Comparison of ENCODE assay signal across 11 cellular contexts in genomic region chr4:165331823-165332222, GRCh38. TPM values are rescaled to one million over a fixed set of nuclear protein-coding genes. Genes with fewer than 3 reads are reported as not detected.
DNase-seq lines count a peak whose midpoint lies in the region; ATAC-seq lines count a peak whose summit lies in the region.
"Had no signal": no experiment of that assay in that cellular context is flagged by ENCODE, and none has a peak within 500 bp of the region (broad histone marks: within the 10 kb centered on the region; RNA-seq: fewer than 3 reads in every experiment).

No MANE protein-coding gene starts in this region.

- peak overlapping the region; percentile 20 for H3K27ac Mint-ChIP-seq in activated naive CD4-positive, alpha-beta T cell treated with anti-CD3 and anti-CD28 coated beads, Interleukin-2, amount 50 U/mL, for 24 hours
- peak overlapping the region; percentile 97 for H3K27ac Mint-ChIP-seq in activated T-helper 2 cell treated with anti-CD3 and anti-CD28 coated beads, Interferon-gamma antibody, Interleukin-2, Interleukin-4, amounts not matched to agents 10 μg/mL and 5 μg/mL and 100 μg/mL, durations not matched to agents 14 hours and 24 hours and 36 hours
- H3K27ac Mint-ChIP-seq in stimulated activated naive B cell treated with anti-CD40 and anti-IgM and Interleukin-4, amounts not matched to agents 10 μg/mL and 1 μg/mL and 100 μg/mL, for 72 hours, result no peak overlapping the region

- peaks cover 14% of the 10 kb centered on the region for H3K4me1 ChIP-seq in iPS-18a (ENCODE audit: control insufficient read depth, low read depth, low read length)

- no peaks in the 10 kb centered on the region for H3K9me3 ChIP-seq in iPS-18a (ENCODE audit: control insufficient read depth, low read depth, low read length)

- H3K36me3 ChIP-seq in iPS-18a (ENCODE audit: control insufficient read depth, low read depth, low read length), result peaks cover 46% of the 10 kb centered on the region

- H3K4me3 ChIP-seq in iPS-18a (ENCODE audit: low read length), result peak overlapping the region; percentile 93
- H3K4me3 ChIP-seq: coronary artery had no signal

- H3K9ac ChIP-seq in iPS-18a (ENCODE audit: low read length), result no peak overlapping the region

- no peaks in the 10 kb centered on the region for H3K27me3 ChIP-seq in iPS-18a (ENCODE audit: control insufficient read depth, insufficient read depth, low read length)

- peak overlapping the region; percentile 57 for H3K4me3 Mint-ChIP-seq in activated naive CD4-positive, alpha-beta T cell treated with anti-CD3 and anti-CD28 coated beads, Interleukin-2, amount 50 U/mL, for 24 hours
- peak overlapping the region; percentile 80 for H3K4me3 Mint-ChIP-seq in activated T-helper 2 cell treated with anti-CD3 and anti-CD28 coated beads, Interferon-gamma antibody, Interleukin-2, Interleukin-4, amounts not matched to agents 10 μg/mL and 5 μg/mL and 100 μg/mL, durations not matched to agents 14 hours and 24 hours and 36 hours (ENCODE audit: low read depth)
- peak overlapping the region; percentile 52 to 57 for H3K4me3 Mint-ChIP-seq in stimulated activated naive B cell treated with anti-CD40 and anti-IgM and Interleukin-4, amounts not matched to agents 10 μg/mL and 1 μg/mL and 100 μg/mL, for 72 hours
- H3K4me3 Mint-ChIP-seq: CD14-positive monocyte had no signal

- intact Hi-C loops in activated T-helper 2 cell treated with anti-CD3 and anti-CD28 coated beads, Interferon-gamma antibody, Interleukin-2, Interleukin-4, amounts not matched to agents 10 μg/mL and 5 μg/mL and 100 μg/mL, durations not matched to agents 14 hours and 24 hours and 36 hours (cut with micrococcal nuclease), result loop anchor here (1.0 to 5.0 kb wide), 3 partner anchors 45 to 128 kb away; partner anchors contain the start of gene CPE

- H3K27me3 Mint-ChIP-seq in activated naive CD4-positive, alpha-beta T cell treated with anti-CD3 and anti-CD28 coated beads, Interleukin-2, amount 50 U/mL, for 24 hours, result no peaks in the 10 kb centered on the region
- H3K27me3 Mint-ChIP-seq in activated T-helper 2 cell treated with anti-CD3 and anti-CD28 coated beads, Interferon-gamma antibody, Interleukin-2, Interleukin-4, amounts not matched to agents 10 μg/mL and 5 μg/mL and 100 μg/mL, durations not matched to agents 14 hours and 24 hours and 36 hours (ENCODE audit: low read depth), result no peaks in the 10 kb centered on the region
- no peaks in the 10 kb centered on the region for H3K27me3 Mint-ChIP-seq in stimulated activated naive B cell treated with anti-CD40 and anti-IgM and Interleukin-4, amounts not matched to agents 10 μg/mL and 1 μg/mL and 100 μg/mL, for 72 hours

- no peak for DNase-seq in activated naive CD4-positive, alpha-beta T cell (lab: John Stamatoyannopoulos, UW)
- no peak for DNase-seq in activated T-helper 2 cell treated with anti-CD3 and anti-CD28 coated beads, Interferon-gamma antibody, Interleukin-2, Interleukin-4, amounts not matched to agents 10 μg/mL and 5 μg/mL and 100 μg/mL, durations not matched to agents 14 hours and 24 hours and 36 hours (ENCODE audit: low spot score)
- DNase-seq in stimulated activated naive B cell treated with anti-CD40 and anti-IgM and Interleukin-4, amounts not matched to agents 10 μg/mL and 1 μg/mL and 100 μg/mL, for 72 hours, result no peak
- no peak for DNase-seq in germinal center (ENCODE audit: low spot score)
- DNase-seq in activated CD4-positive, alpha-beta T cell treated with anti-CD3 and anti-CD28 coated beads, Interleukin-2, amount 50 U/mL, for 48 hours, result no peak
- DNase-seq: NCI-H1048 had no signal

- no peak overlapping the region for H3K27ac ChIP-seq in iPS-18a (ENCODE audit: low read length)
- H3K27ac ChIP-seq: coronary artery had no signal

- H3K36me3 Mint-ChIP-seq in activated naive CD4-positive, alpha-beta T cell treated with anti-CD3 and anti-CD28 coated beads, Interleukin-2, amount 50 U/mL, for 24 hours, result peaks cover 8% of the 10 kb centered on the region
- peaks cover 54% of the 10 kb centered on the region for H3K36me3 Mint-ChIP-seq in activated T-helper 2 cell treated with anti-CD3 and anti-CD28 coated beads, Interferon-gamma antibody, Interleukin-2, Interleukin-4, amounts not matched to agents 10 μg/mL and 5 μg/mL and 100 μg/mL, durations not matched to agents 14 hours and 24 hours and 36 hours (ENCODE audit: low read depth)
- H3K36me3 Mint-ChIP-seq in stimulated activated naive B cell treated with anti-CD40 and anti-IgM and Interleukin-4, amounts not matched to agents 10 μg/mL and 1 μg/mL and 100 μg/mL, for 72 hours, result peaks cover 29 to 42% of the 10 kb centered on the region in 2 donors

- ATAC-seq in stimulated activated naive B cell treated with anti-CD40 and anti-IgM and Interleukin-4, amounts not matched to agents 10 μg/mL and 1 μg/mL and 100 μg/mL, for 72 hours (replicated peaks), result no peak
- ATAC-seq in HG02798 (IDR thresholded peaks at IDR 0.05; ENCODE audit: poor library complexity, unreplicated experiment), result no peak

- peaks cover 43% of the 10 kb centered on the region for H3K4me1 Mint-ChIP-seq in activated naive CD4-positive, alpha-beta T cell treated with anti-CD3 and anti-CD28 coated beads, Interleukin-2, amount 50 U/mL, for 24 hours
- H3K4me1 Mint-ChIP-seq in activated T-helper 2 cell treated with anti-CD3 and anti-CD28 coated beads, Interferon-gamma antibody, Interleukin-2, Interleukin-4, amounts not matched to agents 10 μg/mL and 5 μg/mL and 100 μg/mL, durations not matched to agents 14 hours and 24 hours and 36 hours (ENCODE audit: low read depth), result peaks cover 49% of the 10 kb centered on the region
- peaks cover 26 to 35% of the 10 kb centered on the region in 2 donors for H3K4me1 Mint-ChIP-seq in stimulated activated naive B cell treated with anti-CD40 and anti-IgM and Interleukin-4, amounts not matched to agents 10 μg/mL and 1 μg/mL and 100 μg/mL, for 72 hours

- H3K9me3 Mint-ChIP-seq in activated naive CD4-positive, alpha-beta T cell treated with anti-CD3 and anti-CD28 coated beads, Interleukin-2, amount 50 U/mL, for 24 hours, result no peaks in the 10 kb centered on the region
- no peaks in the 10 kb centered on the region for H3K9me3 Mint-ChIP-seq in activated T-helper 2 cell treated with anti-CD3 and anti-CD28 coated beads, Interferon-gamma antibody, Interleukin-2, Interleukin-4, amounts not matched to agents 10 μg/mL and 5 μg/mL and 100 μg/mL, durations not matched to agents 14 hours and 24 hours and 36 hours
- no peaks in the 10 kb centered on the region for H3K9me3 Mint-ChIP-seq in stimulated activated naive B cell treated with anti-CD40 and anti-IgM and Interleukin-4, amounts not matched to agents 10 μg/mL and 1 μg/mL and 100 μg/mL, for 72 hours
- H3K9me3 Mint-ChIP-seq: CD14-positive monocyte had no signal

RNA-seq across cellular contexts. Expression of gene MSMO1, which starts 4.4 kb away (rescaled TPM):
- 105 and 110 TPM in 2 replicates for total RNA-seq in activated T-helper 2 cell treated with anti-CD3 and anti-CD28 coated beads, Interferon-gamma antibody, Interleukin-2, Interleukin-4, amounts not matched to agents 10 μg/mL and 5 μg/mL and 100 μg/mL, durations not matched to agents 14 hours and 24 hours and 36 hours

RNA-seq across cellular contexts. Expression of gene CPE, which starts 47.0 kb away (rescaled TPM):
- 0.18 and 0.30 TPM in 2 replicates for total RNA-seq in activated T-helper 2 cell treated with anti-CD3 and anti-CD28 coated beads, Interferon-gamma antibody, Interleukin-2, Interleukin-4, amounts not matched to agents 10 μg/mL and 5 μg/mL and 100 μg/mL, durations not matched to agents 14 hours and 24 hours and 36 hours
